In the genomic region with DNA sequence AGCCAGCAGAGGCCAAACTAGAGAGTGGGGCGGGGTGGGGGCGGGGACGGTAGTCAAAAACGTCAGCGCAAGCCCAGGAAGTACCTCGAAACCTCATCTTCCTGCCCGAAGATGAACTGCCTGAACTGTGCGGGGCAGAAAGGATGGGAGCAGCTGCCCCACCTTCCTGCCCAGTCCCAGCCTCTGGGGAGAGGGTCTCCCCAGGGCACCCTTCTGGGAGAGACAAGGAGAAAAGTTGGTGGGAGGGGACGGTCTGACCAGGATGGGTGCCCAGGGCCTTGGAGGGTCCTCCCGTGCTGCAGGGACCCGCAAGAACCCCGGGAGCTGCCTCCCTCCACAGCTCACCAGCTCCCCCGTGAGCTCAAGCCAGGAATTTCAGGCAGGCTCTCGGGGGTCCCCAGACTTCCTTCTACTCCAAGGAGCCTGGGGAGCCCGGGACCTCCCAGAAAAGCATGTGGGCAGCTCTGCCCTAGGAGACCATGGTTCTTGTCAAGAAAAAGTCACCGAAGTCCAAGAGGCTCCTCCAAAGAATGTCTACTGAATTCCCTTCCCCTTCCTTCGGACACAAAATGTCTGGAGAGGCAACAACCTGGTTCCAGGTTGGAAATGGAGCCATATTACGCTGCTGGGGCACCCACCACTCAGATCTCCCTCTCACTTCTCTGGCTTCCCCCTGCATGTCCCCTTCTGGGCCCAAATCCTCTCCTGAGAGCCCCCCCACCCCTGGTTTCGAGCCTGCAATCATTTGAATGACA, we compare ENCODE assay signal across 8 cellular contexts. TPM values are rescaled to one million over a fixed set of nuclear protein-coding genes. Genes with fewer than 3 reads are reported as not detected.
A peak's percentile ranks its signal among the peaks of the same experiment; 100 is the strongest.
DNase-seq lines count a peak whose midpoint lies in the region; ATAC-seq and TF ChIP-seq lines count a peak whose summit lies in the region.

No MANE protein-coding gene starts in this region.

- intact Hi-C loops in MCF 10A (cut with micrococcal nuclease) = no loop called here

- peak; percentile 73 for ATAC-seq in GM21360 (IDR thresholded peaks at IDR 0.05; ENCODE audit: unreplicated experiment)
- ATAC-seq in left lobe of liver = peak; percentile 58

- peaks cover 6% of the 10 kb centered on the region for H3K4me1 Mint-ChIP-seq in MCF 10A (ENCODE audit: insufficient read depth, unreplicated experiment)

- POLR2A ChIA-PET in MCF 10A (lab: Yijun Ruan, JAX) = interaction anchor here (0.7 to 1.1 kb wide), 2 partner anchors 18 to 163 kb away, joined by 3 read pairs; no protein-coding TSS in a partner anchor

- no peak overlapping the region for H3K4me3 Mint-ChIP-seq in MCF 10A (ENCODE audit: unreplicated experiment)

- CTCF ChIA-PET in MCF 10A (lab: Yijun Ruan, JAX) = interaction anchor here (1.0 to 2.0 kb wide), 4 partner anchors 10 to 104 kb away, joined by 3 to 6 read pairs (median 4); no protein-coding TSS in a partner anchor

- no peaks in the 10 kb centered on the region for H3K27me3 Mint-ChIP-seq in MCF 10A (ENCODE audit: insufficient read depth, unreplicated experiment)

- TF ChIP-seq CTCF in MCF 10A (IDR thresholded peaks at IDR 0.05; ENCODE audit: unreplicated experiment) = peak; percentile 95

- no peak overlapping the region for H3K27ac Mint-ChIP-seq in MCF 10A (ENCODE audit: low read depth, unreplicated experiment)

- BruUV-seq in MCF 10A (replicated peaks; lab: Mats Ljungman, UMichigan) = no TSS peak

- no peaks in the 10 kb centered on the region for H3K9me3 Mint-ChIP-seq in MCF 10A (ENCODE audit: unreplicated experiment)

- peak; percentile 83 for DNase-seq in ELF-1 (ENCODE audit: low read depth, low spot score)
- DNase-seq in HPDE6-E6E7 (ENCODE audit: extremely low spot score) = peak; percentile 47
- peak; percentile 54 for DNase-seq in T-helper 9 cell
- DNase-seq in MCF 10A (ENCODE audit: unreplicated experiment) = peak; percentile 42
- no peak for DNase-seq in left lobe of liver (ENCODE audit: low spot score)
- DNase-seq in stimulated activated CD8-positive, alpha-beta memory T cell treated with anti-CD3 and anti-CD28 coated beads, Interleukin-15, amount 100 ng/mL, for 1 hour (ENCODE audit: low read depth) = peak; percentile 51
- DNase-seq in NCI-H1694 treated with DMSO at 0.1 percent for 48 hours (lab: John Stamatoyannopoulos, UW) = no peak

- H3K36me3 Mint-ChIP-seq in MCF 10A (ENCODE audit: insufficient read depth, unreplicated experiment) = no peaks in the 10 kb centered on the region

RNA-seq across cellular contexts. Expression of a gene that starts 52.8 kb away (rescaled TPM):
- 17.0 and 26.0 TPM in 2 replicates for total RNA-seq in MCF 10A (2022)
- 1.3 TPM for total RNA-seq in left lobe of liver

Comparison
In these comparisons a context has a peak if more than half of its experiments do, and no peak if none do; other contexts are left out.
1. DNase-seq: peak in ELF-1 (single experiment), HPDE6-E6E7 (single experiment), T-helper 9 cell (single experiment), MCF 10A (single experiment) and stimulated activated CD8-positive, alpha-beta memory T cell treated with anti-CD3 and anti-CD28 coated beads, Interleukin-15, amount 100 ng/mL, for 1 hour (single experiment); none in left lobe of liver (single experiment) and NCI-H1694 treated with DMSO at 0.1 percent for 48 hours (single experiment).